In genomic region chr1:6395781-6396244, GRCh38 we compare ENCODE assay signal across 2 cellular contexts. TPM values are rescaled to one million over a fixed set of nuclear protein-coding genes. Genes with fewer than 3 reads are reported as not detected.
"Had no signal": no experiment of that assay in that cellular context is flagged by ENCODE, and none has a peak within 500 bp of the region (broad histone marks: within the 10 kb centered on the region; RNA-seq: fewer than 3 reads in every experiment).

No MANE protein-coding gene starts in this region.

RNA-seq across cellular contexts. Expression of gene HES2, which starts 23.9 kb away (rescaled TPM):
- total RNA-seq: activated B cell treated with CpG ODN at 0.5 μM for 24 hours, T-helper 17 cell had no signal
